26 cellular contexts compared by ENCODE assay signal in genomic region chr17:69143683-69144231, GRCh38. TPM values are rescaled to one million over a fixed set of nuclear protein-coding genes. Genes with fewer than 3 reads are reported as not detected.
DNase-seq lines count a peak whose midpoint lies in the region; ATAC-seq and TF ChIP-seq lines count a peak whose summit lies in the region.
"Had no signal": no experiment of that assay in that cellular context is flagged by ENCODE, and none has a peak within 500 bp of the region (broad histone marks: within the 10 kb centered on the region; RNA-seq: fewer than 3 reads in every experiment).

No MANE protein-coding gene starts in this region.

- no peak overlapping the region for H3K4me3 Mint-ChIP-seq in activated T-cell treated with anti-CD3 and anti-CD28 coated beads, Interleukin-2, amount 50 U/mL, for 24 hours

- no peaks in the 10 kb centered on the region for H3K79me2 ChIP-seq in GM23248 (ENCODE audit: insufficient read depth)

- peak in 1 of 2 donors; percentile 9 for TF ChIP-seq RAD21 in liver (IDR thresholded peaks at IDR 0.05)

- no peaks in the 10 kb centered on the region for H3K9me2 ChIP-seq in GM23248 (ENCODE audit: insufficient read depth)

- H3K27ac Mint-ChIP-seq in activated T-cell treated with anti-CD3 and anti-CD28 coated beads, Interleukin-2, amount 50 U/mL, for 24 hours = no peak overlapping the region
- H3K27ac Mint-ChIP-seq: CD4-positive, alpha-beta memory T cell had no signal

- no peak for DNase-seq in GM23248
- no peak for DNase-seq in breast epithelium (ENCODE audit: low spot score in 2 of 2)
- DNase-seq in tibial artery = no peak
- DNase-seq in NCI-H345 (lab: John Stamatoyannopoulos, UW) = no peak
- DNase-seq in activated T-cell treated with anti-CD3 and anti-CD28 coated beads, Interleukin-2, amount 50 U/mL, for 24 hours = no peak
- DNase-seq: Caco-2; CD4-positive, alpha-beta memory T cell; DND-41; HCEC 1CT; NCI-H1105; NCI-H146; NCI-H2029; NCI-H2227 treated with DMSO at 0.1 percent for 48 hours; NCI-H510A treated with DMSO at 0.1 percent for 48 hours; NCI-H748 treated with DMSO at 0.1 percent for 48 hours; NK-92 treated with Interleukin-12 subunit alpha and Interleukin-12 subunit beta, amount 100 ng/mL, for 24 hours had no signal

- no peaks in the 10 kb centered on the region for H3K9me3 ChIP-seq in GM23248 (ENCODE audit: low read depth)
- no peaks in the 10 kb centered on the region for H3K9me3 ChIP-seq in breast epithelium
- no peaks in the 10 kb centered on the region for H3K9me3 ChIP-seq in liver (ENCODE audit: control insufficient read depth in 4 of 4, low read length in 3 of 4)
- no peaks in the 10 kb centered on the region for H3K9me3 ChIP-seq in subcutaneous abdominal adipose tissue (ENCODE audit: control insufficient read depth in 5 of 5, low read length in 5 of 5)
- no peaks in the 10 kb centered on the region for H3K9me3 ChIP-seq in tibial artery
- H3K9me3 ChIP-seq: BLaER1 treated with 17β-estradiol and CSF1 and Interleukin-3, amounts not matched to agents 10 nM and 100 nM; Caco-2; SJSA1 had no signal

- TF ChIP-seq CTCF in breast epithelium (IDR thresholded peaks at IDR 0.05) (no peak), liver (IDR thresholded peaks at IDR 0.05; ENCODE audit: low read depth, low read length, missing input control) (no peak), tibial artery (IDR thresholded peaks at IDR 0.05) (no peak)

- H3K4me1 ChIP-seq in GM23248 (ENCODE audit: insufficient read depth) = peaks cover 42% of the 10 kb centered on the region
- H3K4me1 ChIP-seq in breast epithelium = no peaks in the 10 kb centered on the region
- H3K4me1 ChIP-seq in liver (ENCODE audit: control insufficient read depth in 4 of 4, insufficient read depth in 4 of 4, low read length in 3 of 4) = peaks cover 0 to 17% (median 13%) of the 10 kb centered on the region in 4 donors
- peaks cover 4 to 45% (median 37%) of the 10 kb centered on the region in 5 donors for H3K4me1 ChIP-seq in subcutaneous abdominal adipose tissue (ENCODE audit: control insufficient read depth in 5 of 5, insufficient read depth in 5 of 5, low read length in 5 of 5)
- H3K4me1 ChIP-seq in tibial artery = no peaks in the 10 kb centered on the region
- H3K4me1 ChIP-seq: Caco-2, SJSA1 had no signal

- no peak overlapping the region for H3K4me2 ChIP-seq in GM23248 (ENCODE audit: unreplicated experiment)
- H3K4me2 ChIP-seq: KMS-11 had no signal

- no peaks in the 10 kb centered on the region for H3K4me1 Mint-ChIP-seq in activated T-cell treated with anti-CD3 and anti-CD28 coated beads, Interleukin-2, amount 50 U/mL, for 24 hours (ENCODE audit: low read depth)
- H3K4me1 Mint-ChIP-seq: CD4-positive, alpha-beta memory T cell had no signal

- no peaks in the 10 kb centered on the region for H3K27me3 ChIP-seq in GM23248 (replicated peaks; ENCODE audit: insufficient read depth)
- no peaks in the 10 kb centered on the region for H3K27me3 ChIP-seq in breast epithelium
- H3K27me3 ChIP-seq in liver (ENCODE audit: control insufficient read depth in 4 of 4, insufficient read depth in 4 of 4, low read length in 3 of 4) = no peaks in the 10 kb centered on the region
- H3K27me3 ChIP-seq in subcutaneous abdominal adipose tissue (ENCODE audit: control insufficient read depth in 5 of 5, insufficient read depth in 4 of 5, low read length in 5 of 5) = no peaks in the 10 kb centered on the region
- H3K27me3 ChIP-seq in tibial artery = no peaks in the 10 kb centered on the region
- H3K27me3 ChIP-seq: BLaER1 treated with 17β-estradiol and CSF1 and Interleukin-3, amounts not matched to agents 10 nM and 100 nM; SJSA1 had no signal

- H3K27me3 Mint-ChIP-seq in activated T-cell treated with anti-CD3 and anti-CD28 coated beads, Interleukin-2, amount 50 U/mL, for 24 hours = no peaks in the 10 kb centered on the region

- no peak for TF ChIP-seq POLR2A in breast epithelium (IDR thresholded peaks at IDR 0.05)

- intact Hi-C loops in breast epithelium (cut with DNase I; ENCODE audit: low total_unique reads) (no loop called here), tibial artery (cut with DNase I; ENCODE audit: low total_unique reads) (no loop called here)

- H3K36me3 Mint-ChIP-seq in activated T-cell treated with anti-CD3 and anti-CD28 coated beads, Interleukin-2, amount 50 U/mL, for 24 hours (ENCODE audit: low read depth) = peaks cover under 1% of the 10 kb centered on the region
- H3K36me3 Mint-ChIP-seq: CD4-positive, alpha-beta memory T cell had no signal

- H3K4me3 ChIP-seq in GM23248 (no peak overlapping the region), breast epithelium (no peak overlapping the region), liver (ENCODE audit: low read depth in 1 of 3, low read length in 3 of 3) (peak overlapping the region in 2 of 3 donors; percentile 11 to 13), subcutaneous abdominal adipose tissue (ENCODE audit: low read depth in 1 of 5, low read length in 5 of 5) (peak overlapping the region in 1 of 5 donors; percentile 14), tibial artery (no peak overlapping the region)
- H3K4me3 ChIP-seq: BLaER1 treated with 17β-estradiol and CSF1 and Interleukin-3, amounts not matched to agents 10 nM and 100 nM; GM12878; SJSA1 had no signal

- in situ Hi-C loops in GM23248 (cut with MboI) = no loop called here

- no peaks in the 10 kb centered on the region for H3K36me3 ChIP-seq in GM23248 (ENCODE audit: low read depth)
- H3K36me3 ChIP-seq in breast epithelium = no peaks in the 10 kb centered on the region
- H3K36me3 ChIP-seq in liver (ENCODE audit: control insufficient read depth in 4 of 4, insufficient read depth in 3 of 4, low read depth in 1 of 4, low read length in 3 of 4) = peaks cover 0 to 5% (median 0%) of the 10 kb centered on the region in 4 donors
- H3K36me3 ChIP-seq in subcutaneous abdominal adipose tissue (ENCODE audit: control insufficient read depth in 5 of 5, insufficient read depth in 5 of 5, low read length in 5 of 5) = peaks cover 1 to 7% (median 3%) of the 10 kb centered on the region in 5 donors
- H3K36me3 ChIP-seq in tibial artery = no peaks in the 10 kb centered on the region
- H3K36me3 ChIP-seq: BLaER1 treated with 17β-estradiol and CSF1 and Interleukin-3, amounts not matched to agents 10 nM and 100 nM; SJSA1 had no signal

- H4K20me1 ChIP-seq in GM23248 (ENCODE audit: insufficient read depth) = no peaks in the 10 kb centered on the region
- H4K20me1 ChIP-seq: BLaER1 treated with 17β-estradiol and CSF1 and Interleukin-3, amounts not matched to agents 10 nM and 100 nM had no signal

- H3K27ac ChIP-seq in GM23248 = no peak overlapping the region
- peak overlapping the region; percentile 50 to 72 for H3K27ac ChIP-seq in breast epithelium
- H3K27ac ChIP-seq in liver (ENCODE audit: low read depth in 1 of 2, low read length in 2 of 2) = peak overlapping the region; percentile 79 to 89
- peak overlapping the region; percentile 50 for H3K27ac ChIP-seq in subcutaneous abdominal adipose tissue (ENCODE audit: low read depth, low read length)
- no peak overlapping the region for H3K27ac ChIP-seq in tibial artery
- H3K27ac ChIP-seq: HL-60, KMS-11, SJSA1 had no signal

- WGBS in GM23248 (ENCODE audit: low coverage in 1 of 2, low lambda C conversion rate in 2 of 2, missing lambda C conversion rate in 2 of 2), 2 experiments = 87 to 89% methylated on average over 3 of the region's 3 CpGs
- WGBS in liver = 42% methylated on average over 3 of the region's 3 CpGs

- no peak for ATAC-seq in GM19455 (IDR thresholded peaks at IDR 0.05; ENCODE audit: unreplicated experiment)
- ATAC-seq: GM12878, Panc1 had no signal

- 0 out of 2 replicates have a peak overlapping the region, but pooled peaks have one; percentile 18 for H2AFZ ChIP-seq in GM23248

- H3F3A ChIP-seq in GM23248 (ENCODE audit: insufficient read depth) = peaks cover 15% of the 10 kb centered on the region

- no peaks in the 10 kb centered on the region for H3K9me3 Mint-ChIP-seq in activated T-cell treated with anti-CD3 and anti-CD28 coated beads, Interleukin-2, amount 50 U/mL, for 24 hours

- H3K9ac ChIP-seq in GM23248 (no peak overlapping the region), liver (ENCODE audit: low read depth in 1 of 2, low read length in 2 of 2) (peak overlapping the region in 1 of 2 donors; percentile 54), subcutaneous abdominal adipose tissue (ENCODE audit: low read length in 5 of 5) (no peak overlapping the region)
- H3K9ac ChIP-seq: BLaER1 treated with 17β-estradiol and CSF1 and Interleukin-3, amounts not matched to agents 10 nM and 100 nM; KMS-11 had no signal

TF ChIP-seq in liver, 16 proteins besides CTCF, POLR2A, EP300 and RAD21 (continues in another document):
- TF ChIP-seq SP1 (IDR thresholded peaks at IDR 0.05) (peak; percentile 20), HNF4A (conservative IDR thresholded peaks at IDR 0.05) (peak; percentile 17 to 53), YY1 (IDR thresholded peaks at IDR 0.05) (no peak), FOXA2 (IDR thresholded peaks at IDR 0.05) (peak; percentile 42), NR2F2 (IDR thresholded peaks at IDR 0.05) (no peak), RXRA (IDR thresholded peaks at IDR 0.05) (peak in 1 of 2 donors; percentile 61), MAX (IDR thresholded peaks at IDR 0.05) (no peak), TAF1 (conservative IDR thresholded peaks at IDR 0.05) (no peak)

RNA-seq across cellular contexts. Expression of gene ABCA6, which starts 2.1 kb away (rescaled TPM):
- total RNA-seq in GM23248 (2014; rRNA removed; shearing (Covaris generic)) = 5.3 and 6.4 TPM in 2 replicates
- polyA plus RNA-seq in GM23248 (2016; fragmentation: Nextera tagmentation; extraction: Ambion mirVana) (2.1 and 2.8 TPM in 2 replicates), liver (10 to 100 TPM; 37.5 to 49.5 TPM)
- total RNA-seq in breast epithelium (100 to 1,000 TPM in 2 of 3 donors, 10 to 100 TPM in 1; 61.2 to 198 (median 122) TPM), liver (100 to 1,000 TPM in 1 of 2 donors, 10 to 100 TPM in 1; 45.5 to 158 TPM)
- total RNA-seq: HT-29, SJSA1 had no signal
- polyA plus RNA-seq: CD4-positive, alpha-beta memory T cell had no signal

Comparison
In these comparisons a context has a peak if more than half of its experiments do, and no peak if none do; other contexts are left out.
1. H3K27ac ChIP-seq: peak in breast epithelium (2 of 2), liver (2 of 2) and subcutaneous abdominal adipose tissue (single experiment); none in GM23248 (single experiment) and tibial artery (0 of 2).
2. H3K4me3 ChIP-seq: peak in liver (2 of 3); none in GM23248 (single experiment), breast epithelium (0 of 3) and tibial artery (0 of 2).